In the genomic region with DNA sequence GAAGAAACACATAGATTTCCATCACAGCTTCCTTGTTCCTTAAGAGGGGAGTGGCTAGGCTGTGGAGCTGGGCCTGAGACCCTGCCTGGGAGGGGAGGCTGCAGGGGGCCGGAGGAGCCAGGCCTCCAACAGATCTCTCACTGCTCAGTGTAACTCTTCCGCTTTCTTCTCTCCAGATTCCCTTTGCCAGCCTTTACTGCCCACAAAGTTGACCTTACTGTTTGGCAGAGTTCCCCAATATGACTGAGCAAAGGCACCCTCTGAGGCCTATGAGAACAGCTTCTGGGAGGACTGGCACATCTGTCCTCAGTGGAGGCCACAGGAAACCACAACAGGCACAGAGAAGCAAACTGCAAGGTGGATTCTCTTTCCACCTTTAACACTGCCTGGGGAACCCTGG, we compare ENCODE assay signal across 13 cellular contexts. TPM values are rescaled to one million over a fixed set of nuclear protein-coding genes. Genes with fewer than 3 reads are reported as not detected.
DNase-seq lines count a peak whose midpoint lies in the region; ATAC-seq and TF ChIP-seq lines count a peak whose summit lies in the region.
"Had no signal": no experiment of that assay in that cellular context is flagged by ENCODE, and none has a peak within 500 bp of the region (broad histone marks: within the 10 kb centered on the region; RNA-seq: fewer than 3 reads in every experiment).

No MANE protein-coding gene starts in this region.

- peak; percentile 31 for DNase-seq in AG10803 (ENCODE audit: low read depth)
- peak; percentile 43 to 92 for DNase-seq in HL-60 (ENCODE audit: low read depth in 1 of 2, low spot score in 1 of 2)
- peak; percentile 11 for DNase-seq in adipocyte (ENCODE audit: low read depth)
- DNase-seq in left lobe of liver (ENCODE audit: low spot score), result no peak
- no peak for DNase-seq in stimulated activated CD4-positive, alpha-beta T cell treated with anti-CD3 and anti-CD28 coated beads, Interleukin-12 subunit alpha, Interleukin-12 subunit beta, amount 100 ng/mL, for 4 hours
- DNase-seq in foreskin keratinocyte, result no peak
- DNase-seq: activated naive CD4-positive, alpha-beta T cell; DMS53; NCI-H1436; NCI-H526; SIG-M5 had no signal

- no peak for TF ChIP-seq CTCF in AG10803 (conservative IDR thresholded peaks at IDR 0.05; ENCODE audit: low read length)
- TF ChIP-seq CTCF in HL-60 (IDR thresholded peaks at IDR 0.05; ENCODE audit: insufficient read depth, low read length), result no peak
- no peak for TF ChIP-seq CTCF in foreskin keratinocyte (conservative IDR thresholded peaks at IDR 0.05)

- no peaks in the 10 kb centered on the region for H3K36me3 ChIP-seq in adipocyte (ENCODE audit: control insufficient read depth, insufficient read depth, low read length, severe bottlenecking)

- H3K27me3 ChIP-seq in HL-60 (ENCODE audit: insufficient read depth, poor library complexity, severe bottlenecking), result no peaks in the 10 kb centered on the region
- peaks cover 2% of the 10 kb centered on the region for H3K27me3 ChIP-seq in adipocyte (replicated peaks; ENCODE audit: control insufficient read depth, insufficient read depth, low read length)
- peaks cover 11% of the 10 kb centered on the region for H3K27me3 ChIP-seq in foreskin keratinocyte

- H3K27ac ChIP-seq in HL-60 (replicated peaks) (peak overlapping the region; percentile 56), foreskin keratinocyte (no peak overlapping the region)

- peaks cover 23% of the 10 kb centered on the region for H3K4me1 ChIP-seq in adipocyte (ENCODE audit: control insufficient read depth, insufficient read depth, low read length)
- H3K4me1 ChIP-seq in foreskin keratinocyte, result peaks cover 5% of the 10 kb centered on the region

- H3K4me3 ChIP-seq in AG10803 (ENCODE audit: low read length), result no peak overlapping the region
- H3K4me3 ChIP-seq in HL-60 (replicated peaks; ENCODE audit: insufficient read depth, low read length), result no peak overlapping the region
- no peak overlapping the region for H3K4me3 ChIP-seq in adipocyte (ENCODE audit: low read length)

- ATAC-seq in left lobe of liver (peak; percentile 11), GM18498 (IDR thresholded peaks at IDR 0.05; ENCODE audit: unreplicated experiment) (no peak), foreskin keratinocyte (no peak), HG02840 (IDR thresholded peaks at IDR 0.05; ENCODE audit: low FRiP score, unreplicated experiment) (no peak)

- H3K9ac ChIP-seq in adipocyte (ENCODE audit: low read length), result no peak overlapping the region

- H3K9me3 ChIP-seq in adipocyte (ENCODE audit: control insufficient read depth, low read length), result no peaks in the 10 kb centered on the region

RNA-seq across cellular contexts. Expression of a gene that starts 38.1 kb away (rescaled TPM):
- total RNA-seq in left lobe of liver (7.4 TPM), foreskin keratinocyte (0.11 and 0.95 TPM in 2 replicates)
- polyA plus RNA-seq in foreskin keratinocyte, result 0.14 and 0.41 TPM in 2 replicates

Comparison
In these comparisons a context has a peak if more than half of its experiments do, and no peak if none do; other contexts are left out.
1. DNase-seq: peak in AG10803 (single experiment), HL-60 (2 of 2) and adipocyte (single experiment); none in left lobe of liver (single experiment), stimulated activated CD4-positive, alpha-beta T cell treated with anti-CD3 and anti-CD28 coated beads, Interleukin-12 subunit alpha, Interleukin-12 subunit beta, amount 100 ng/mL, for 4 hours (single experiment) and foreskin keratinocyte (0 of 2).